ENCODE assay signal across 9 cellular contexts in genomic region chr4:109046549-109047171, GRCh38.
DNase-seq lines count a peak whose midpoint lies in the region; ATAC-seq, FAIRE-seq and TF ChIP-seq lines count a peak whose summit lies in the region.
"Had no signal": no experiment of that assay in that cellular context is flagged by ENCODE, and none has a peak within 500 bp of the region (broad histone marks: within the 10 kb centered on the region; RNA-seq: fewer than 3 reads in every experiment).

No MANE protein-coding gene starts in this region.

- no peak for TF ChIP-seq POLR2A in IMR-90 (IDR thresholded peaks at IDR 0.05; ENCODE audit: low read depth, low read length)

- H2BK120ac ChIP-seq in IMR-90 (ENCODE audit: low read depth, low read length), result peak overlapping the region; percentile 46

- H3K4me1 ChIP-seq in IMR-90 (ENCODE audit: control insufficient read depth, insufficient read depth, low read length) (no peaks in the 10 kb centered on the region; the same call in 1 of the 2 replicates), kidney (ENCODE audit: control insufficient read depth in 1 of 2, insufficient read depth in 1 of 2, low read depth in 1 of 2, low read length in 2 of 2) (no peaks in the 10 kb centered on the region)

- no peak overlapping the region for H2AK9ac ChIP-seq in IMR-90 (replicated peaks; ENCODE audit: low read depth, low read length, poor library complexity)

- H4K91ac ChIP-seq in IMR-90 (ENCODE audit: insufficient read depth, low read depth, low read length), result 0 out of 2 replicates have a peak overlapping the region, but pooled peaks have one; percentile 11

- no peaks in the 10 kb centered on the region for H4K20me1 ChIP-seq in IMR-90 (ENCODE audit: insufficient read depth, low read length)

- H3K4me2 ChIP-seq in IMR-90 (ENCODE audit: low read depth, low read length), result peak overlapping the region; percentile 98
- H3K4me2 ChIP-seq: KMS-11 had no signal

- H3K23ac ChIP-seq in IMR-90 (ENCODE audit: low read depth, low read length), result peak overlapping the region; percentile 27; the same call in 1 of the 2 replicates

- intact Hi-C loops in IMR-90 (cut with micrococcal nuclease), result loop anchor here (10.0 kb wide), 1 partner anchor 202 kb away; no protein-coding TSS in a partner anchor
- intact Hi-C loops in kidney (cut with DNase I), result no loop called here

- in situ Hi-C loops in IMR-90 (cut with MboI; ENCODE audit: low sequenced_read_pairs) (no loop called here), astrocyte of the cerebellum (cut with HindIII; ENCODE audit: low sequenced_read_pairs) (no loop called here)

- peak overlapping the region; percentile 69; the same call in 1 of the 2 replicates for H3K18ac ChIP-seq in IMR-90 (ENCODE audit: low read depth, low read length)

- peak overlapping the region; percentile 73 for H2AFZ ChIP-seq in IMR-90 (replicated peaks; ENCODE audit: low read length, poor library complexity)

- H3K9ac ChIP-seq in IMR-90 (ENCODE audit: low read depth, low read length) (peak overlapping the region; percentile 59; the same call in 1 of the 2 replicates), kidney (ENCODE audit: low read length in 2 of 2) (no peak overlapping the region)
- H3K9ac ChIP-seq: KMS-11 had no signal

- no peaks in the 10 kb centered on the region for H3K79me1 ChIP-seq in IMR-90 (ENCODE audit: low read depth in 1 of 2, low read length in 2 of 2)

- H3K9me1 ChIP-seq in IMR-90 (ENCODE audit: insufficient read depth, low read length), result no peaks in the 10 kb centered on the region; the same call in 1 of the 2 replicates

- H3K27me3 ChIP-seq in IMR-90 (ENCODE audit: control insufficient read depth, insufficient read depth, low read length), result no peaks in the 10 kb centered on the region

- no peak for TF ChIP-seq RAD21 in IMR-90 (IDR thresholded peaks at IDR 0.05; ENCODE audit: low read length)

- dilution Hi-C loops in IMR-90 (cut with HindIII; ENCODE audit: low sequenced_read_pairs, unreplicated experiment), result no loop called here

- H4K8ac ChIP-seq in IMR-90 (ENCODE audit: low read depth in 2 of 2, low read length in 2 of 2), result peak overlapping the region in 1 of 2 experiments; percentile 74; a peak in 3 of 4 replicates

- peak; percentile 84 for DNase-seq in IMR-90
- DNase-seq in astrocyte of the cerebellum (ENCODE audit: low read depth), result peak; percentile 36
- DNase-seq in kidney, result no peak
- peak; percentile 54 for DNase-seq in stromal cell of bone marrow (ENCODE audit: low read depth)
- no peak for DNase-seq in midbrain (lab: John Stamatoyannopoulos, UW)
- no peak for DNase-seq in RKO (ENCODE audit: low spot score)
- no peak for DNase-seq in NCI-H1930 (lab: John Stamatoyannopoulos, UW)
- DNase-seq: activated CD4-positive, alpha-beta T cell treated with anti-CD3 and anti-CD28 coated beads for 1 hour had no signal

- H2AK5ac ChIP-seq in IMR-90 (ENCODE audit: low read depth, low read length), result no peak overlapping the region

- H3K36me3 ChIP-seq in IMR-90 (ENCODE audit: control insufficient read depth, insufficient read depth, low read length) (no peaks in the 10 kb centered on the region), kidney (ENCODE audit: control insufficient read depth in 1 of 2, insufficient read depth in 2 of 2, low read length in 2 of 2) (no peaks in the 10 kb centered on the region)

- peak overlapping the region; percentile 3; the same call in 1 of the 2 replicates for H3K56ac ChIP-seq in IMR-90 (ENCODE audit: extremely low read depth, insufficient read depth, low read length)

- ATAC-seq in IMR-90 (ENCODE audit: low read depth), result peak; percentile 96

- peak overlapping the region; percentile 49; the same call in 1 of the 2 replicates for H4K5ac ChIP-seq in IMR-90 (ENCODE audit: low read depth, low read length)

- FAIRE-seq in kidney (lab: Jason Lieb, UNC), result no peak

- no peaks in the 10 kb centered on the region for H3K9me3 ChIP-seq in IMR-90 (ENCODE audit: control insufficient read depth, insufficient read depth, low read length)
- no peaks in the 10 kb centered on the region for H3K9me3 ChIP-seq in kidney (ENCODE audit: control insufficient read depth in 1 of 2, low read length in 2 of 2)

- WGBS in IMR-90 (ENCODE audit: extremely low coverage in 2 of 2, insufficient read length in 1 of 2), 2 experiments, result no CpG with 5 or more reads among the region's 6 CpGs

- CTCF ChIA-PET in IMR-90 (lab: Yijun Ruan, JAX), result interaction anchor here (0.6 to 1.6 kb wide), 2 partner anchors 9 to 42 kb away, joined by 3 to 4 read pairs; no protein-coding TSS in a partner anchor

- peak overlapping the region; percentile 73 for H2BK5ac ChIP-seq in IMR-90 (ENCODE audit: low read depth, low read length, poor library complexity, severe bottlenecking)

- H3K14ac ChIP-seq in IMR-90 (replicated peaks; ENCODE audit: low read depth, low read length), result peak overlapping the region; percentile 60

- TF ChIP-seq CTCF in IMR-90 (conservative IDR thresholded peaks at IDR 0.05; ENCODE audit: low read depth, low read length) (no peak), astrocyte of the cerebellum (IDR thresholded peaks at IDR 0.05; ENCODE audit: low read depth, low read length, missing control alignments) (no peak), kidney (IDR thresholded peaks at IDR 0.05; ENCODE audit: borderline replicate concordance, extremely low read depth, insufficient read depth) (no peak)

- H3K4me3 ChIP-seq in IMR-90 (ENCODE audit: insufficient read depth, low read depth, low read length), result peak overlapping the region; percentile 51
- H3K4me3 ChIP-seq in astrocyte of the cerebellum (ENCODE audit: low read depth, low read length), result no peak overlapping the region
- peak overlapping the region; percentile 10 to 54 for H3K4me3 ChIP-seq in kidney (ENCODE audit: low read length in 2 of 2)

- peak overlapping the region; percentile 2; the same call in 1 of the 2 replicates for H2BK20ac ChIP-seq in IMR-90 (ENCODE audit: low read depth, low read length)

- POLR2A ChIA-PET in IMR-90 (lab: Charles Lee; ENCODE audit: unreplicated experiment), result interaction anchor here (0.6 kb wide), 1 partner anchor 157 kb away, joined by 9 read pairs; no protein-coding TSS in a partner anchor

- H3K4ac ChIP-seq in IMR-90 (ENCODE audit: low read depth, low read length), result peak overlapping the region; percentile 20; the same call in 1 of the 2 replicates

- peak overlapping the region; percentile 31; the same call in 1 of the 3 replicates for H2BK15ac ChIP-seq in IMR-90 (ENCODE audit: low read depth, low read length)

- H3K27ac ChIP-seq in IMR-90 (ENCODE audit: insufficient read depth, low read length) (peak overlapping the region; percentile 43; the same call in 1 of the 2 replicates), kidney (ENCODE audit: low read depth in 2 of 2, low read length in 2 of 2) (no peak overlapping the region)
- H3K27ac ChIP-seq: KMS-11 had no signal

- BruUV-seq in IMR-90 (replicated peaks; lab: Mats Ljungman, UMichigan), result no TSS peak

TF ChIP-seq in IMR-90, 13 proteins besides CTCF, POLR2A, EP300 and RAD21:
- TF ChIP-seq CEBPB (IDR thresholded peaks at IDR 0.05; ENCODE audit: low read depth, low read length), result 0 out of 2 replicates have a peak, but pooled peaks have one; percentile 45
- TF ChIP-seq ELK1 (IDR thresholded peaks at IDR 0.05; ENCODE audit: borderline replicate concordance, low read depth, low read length), result no peak
- TF ChIP-seq MAFK (IDR thresholded peaks at IDR 0.05; ENCODE audit: low read depth, low read length), result no peak
- peak; percentile 42; the same call in 1 of the 2 replicates for TF ChIP-seq BHLHE40 (IDR thresholded peaks at IDR 0.05; ENCODE audit: low read depth, low read length)
- TF ChIP-seq MXI1 (IDR thresholded peaks at IDR 0.05; ENCODE audit: borderline replicate concordance, low read depth, low read length), result peak; percentile 32; the same call in 1 of the 2 replicates

Comparison
In these comparisons a context has a peak if more than half of its experiments do, and no peak if none do; other contexts are left out.
1. DNase-seq: peak in IMR-90 (single experiment), astrocyte of the cerebellum (single experiment) and stromal cell of bone marrow (single experiment); none in kidney (single experiment), midbrain (single experiment), RKO (single experiment) and NCI-H1930 (0 of 2).